12 cellular contexts compared by ENCODE assay signal in the genomic region with DNA sequence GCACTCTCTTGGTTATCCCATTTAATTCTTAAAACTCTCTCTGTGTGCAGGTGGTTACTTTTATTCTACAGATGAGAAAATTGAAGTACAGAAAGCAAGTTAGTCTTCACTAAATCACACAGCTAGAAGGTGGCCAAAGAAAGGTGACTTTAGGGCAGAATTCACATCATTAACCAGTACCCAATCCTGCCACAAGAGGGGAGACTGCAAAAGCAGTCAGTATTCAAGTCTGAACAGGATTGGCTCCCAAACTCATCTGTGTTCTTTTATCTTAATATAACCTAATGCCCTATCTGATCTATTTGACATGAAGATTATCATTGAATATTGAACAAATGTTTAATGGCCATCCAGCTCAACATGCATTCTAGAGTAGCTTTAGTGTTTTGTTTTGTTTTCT.
DNase-seq lines count a peak whose midpoint lies in the region; ATAC-seq, FAIRE-seq and TF ChIP-seq lines count a peak whose summit lies in the region.
"Had no signal": no experiment of that assay in that cellular context is flagged by ENCODE, and none has a peak within 500 bp of the region (broad histone marks: within the 10 kb centered on the region; RNA-seq: fewer than 3 reads in every experiment).

No MANE protein-coding gene starts in this region.

- H3K4me3 Mint-ChIP-seq in type B pancreatic cell, result no peak overlapping the region
- no peak overlapping the region for H3K4me3 Mint-ChIP-seq in naive thymus-derived CD4-positive, alpha-beta T cell
- H3K4me3 Mint-ChIP-seq: B cell had no signal

- no peak overlapping the region for H2AFZ ChIP-seq in HepG2 (ENCODE audit: low read length)

- no peak for FAIRE-seq in HepG2 (lab: Jason Lieb, UNC)
- FAIRE-seq: endothelial cell of umbilical vein had no signal

- no peaks in the 10 kb centered on the region for H3K36me3 Mint-ChIP-seq in type B pancreatic cell
- no peaks in the 10 kb centered on the region for H3K36me3 Mint-ChIP-seq in naive thymus-derived CD4-positive, alpha-beta T cell

- no peaks in the 10 kb centered on the region for H3K27me3 ChIP-seq in liver (ENCODE audit: control insufficient read depth in 4 of 4, insufficient read depth in 4 of 4, low read length in 3 of 4)
- no peaks in the 10 kb centered on the region for H3K27me3 ChIP-seq in HepG2 (ENCODE audit: control insufficient read depth in 1 of 2, insufficient read depth in 2 of 2, low read length in 2 of 2)
- H3K27me3 ChIP-seq in naive thymus-derived CD4-positive, alpha-beta T cell (ENCODE audit: control insufficient read depth in 2 of 2, insufficient read depth in 2 of 2, low read length in 2 of 2), result no peaks in the 10 kb centered on the region

- H3K9me3 ChIP-seq in liver (ENCODE audit: control insufficient read depth in 4 of 4, low read length in 3 of 4), result no peaks in the 10 kb centered on the region
- no peaks in the 10 kb centered on the region for H3K9me3 ChIP-seq in HepG2 (ENCODE audit: low read length)
- no peaks in the 10 kb centered on the region for H3K9me3 ChIP-seq in naive thymus-derived CD4-positive, alpha-beta T cell (ENCODE audit: control insufficient read depth in 2 of 3, low read length in 3 of 3)

- H3K27ac ChIP-seq in liver (ENCODE audit: low read depth in 1 of 2, low read length in 2 of 2), result no peak overlapping the region
- no peak overlapping the region for H3K27ac ChIP-seq in HepG2 (ENCODE audit: extremely low read length, insufficient read depth, low read length)
- H3K27ac ChIP-seq in naive thymus-derived CD4-positive, alpha-beta T cell (ENCODE audit: low read depth, low read length), result no peak overlapping the region

- no peaks in the 10 kb centered on the region for H3K27me3 Mint-ChIP-seq in type B pancreatic cell
- no peaks in the 10 kb centered on the region for H3K27me3 Mint-ChIP-seq in naive thymus-derived CD4-positive, alpha-beta T cell
- H3K27me3 Mint-ChIP-seq: B cell had no signal

- no peak for DNase-seq in HepG2 (ENCODE audit: low spot score)
- peak; percentile 21 to 32 for DNase-seq in cardiac fibroblast (ENCODE audit: low read depth in 2 of 2)
- no peak for DNase-seq in type B pancreatic cell (ENCODE audit: extremely low spot score, unreplicated experiment)
- no peak for DNase-seq in activated naive CD4-positive, alpha-beta T cell treated with anti-CD3 and anti-CD28 coated beads, Interleukin-2, amount 50 U/mL, for 16 hours
- DNase-seq in naive thymus-derived CD4-positive, alpha-beta T cell, result no peak
- no peak for DNase-seq in pons (ENCODE audit: low spot score)
- DNase-seq: NCI-H345; stimulated activated naive CD4-positive, alpha-beta T cell had no signal

- H3K4me1 ChIP-seq in liver (ENCODE audit: control insufficient read depth in 4 of 4, insufficient read depth in 4 of 4, low read length in 3 of 4) (no peaks in the 10 kb centered on the region), HepG2 (ENCODE audit: insufficient read depth, low read length) (no peaks in the 10 kb centered on the region)
- no peaks in the 10 kb centered on the region for H3K4me1 ChIP-seq in naive thymus-derived CD4-positive, alpha-beta T cell (ENCODE audit: control insufficient read depth in 2 of 2, insufficient read depth in 2 of 2, low read length in 2 of 2)

- H4K20me1 ChIP-seq in HepG2 (ENCODE audit: insufficient read depth, low read length), result no peaks in the 10 kb centered on the region

- in situ Hi-C loops in HepG2 (cut with HindIII; ENCODE audit: extremely low pct_ligation_motif_present, low pct_unique_long_range_greater_than_20kb), result no loop called here

- H3K4me1 Mint-ChIP-seq in type B pancreatic cell (ENCODE audit: unreplicated experiment), result no peaks in the 10 kb centered on the region
- H3K4me1 Mint-ChIP-seq in naive thymus-derived CD4-positive, alpha-beta T cell, result no peaks in the 10 kb centered on the region
- H3K4me1 Mint-ChIP-seq: B cell had no signal

- H3K9ac ChIP-seq in liver (ENCODE audit: low read depth in 1 of 2, low read length in 2 of 2), result no peak overlapping the region
- no peak overlapping the region for H3K9ac ChIP-seq in HepG2 (ENCODE audit: insufficient read depth, low read depth, low read length)

- no peaks in the 10 kb centered on the region for H3K79me2 ChIP-seq in HepG2 (ENCODE audit: insufficient read depth, low read length)

- TF ChIP-seq RAD21 in liver (IDR thresholded peaks at IDR 0.05), result peak; percentile 42 to 81
- TF ChIP-seq RAD21 in HepG2 (CRISPR knock-in tag; IDR thresholded peaks at IDR 0.05), result no peak

- POLR2A ChIA-PET in HepG2 (lab: Yijun Ruan, JAX), result no interaction called here
- POLR2A ChIA-PET in naive thymus-derived CD4-positive, alpha-beta T cell (lab: Charles Lee), result no interaction called here

- TF ChIP-seq EP300 in HepG2 (IDR thresholded peaks at IDR 0.05; ENCODE audit: low read depth in 2 of 2, low read length in 2 of 2), result no peak
- TF ChIP-seq EP300 in HepG2 (CRISPR knock-in tag; IDR thresholded peaks at IDR 0.05; ENCODE audit: borderline replicate concordance), result no peak

- H3K9me3 Mint-ChIP-seq in type B pancreatic cell, result no peaks in the 10 kb centered on the region
- H3K9me3 Mint-ChIP-seq in naive thymus-derived CD4-positive, alpha-beta T cell, result peaks cover 0 to 6% (median 0%) of the 10 kb centered on the region in 11 donors

- peak; percentile 35 for TF ChIP-seq CTCF in liver (IDR thresholded peaks at IDR 0.05; ENCODE audit: low read depth, low read length, missing input control)
- no peak for TF ChIP-seq CTCF in HepG2 (CRISPR knock-in tag; IDR thresholded peaks at IDR 0.05)
- peak; percentile 33 for TF ChIP-seq CTCF in cardiac fibroblast (IDR thresholded peaks at IDR 0.05; ENCODE audit: low read depth, low read length)
- peak; percentile 64 for TF ChIP-seq CTCF in type B pancreatic cell (conservative IDR thresholded peaks at IDR 0.05)

- no peak overlapping the region for H3K27ac Mint-ChIP-seq in type B pancreatic cell
- H3K27ac Mint-ChIP-seq in naive thymus-derived CD4-positive, alpha-beta T cell, result no peak overlapping the region
- H3K27ac Mint-ChIP-seq: B cell had no signal

- no peak for TF ChIP-seq POLR2A in HepG2 (IDR thresholded peaks at IDR 0.05; ENCODE audit: insufficient read depth in 1 of 2, low read depth in 2 of 2, low read length in 2 of 2)

- CTCF ChIA-PET in HepG2 (lab: Yijun Ruan, JAX; ENCODE audit: low intra/inter-chr PET ratio, low total read pairs), result no interaction called here
- CTCF ChIA-PET in naive thymus-derived CD4-positive, alpha-beta T cell (lab: Charles Lee), result no interaction called here

- intact Hi-C loops in HepG2 (cut with micrococcal nuclease; ENCODE audit: unreplicated experiment), result no loop called here
- intact Hi-C loops in naive thymus-derived CD4-positive, alpha-beta T cell (cut with micrococcal nuclease), result no loop called here

- H3K36me3 ChIP-seq in liver (ENCODE audit: control insufficient read depth in 4 of 4, insufficient read depth in 3 of 4, low read depth in 1 of 4, low read length in 3 of 4), result no peaks in the 10 kb centered on the region
- no peaks in the 10 kb centered on the region for H3K36me3 ChIP-seq in HepG2 (replicated peaks in 1 of 2; ENCODE audit: control insufficient read depth in 1 of 2, insufficient read depth in 2 of 2, low read length in 2 of 2)
- no peaks in the 10 kb centered on the region for H3K36me3 ChIP-seq in naive thymus-derived CD4-positive, alpha-beta T cell (ENCODE audit: control insufficient read depth in 2 of 3, insufficient read depth in 3 of 3, low read length in 3 of 3)

- no peak for ATAC-seq in HepG2
- peak; percentile 92 for ATAC-seq in HG03354 (IDR thresholded peaks at IDR 0.05; ENCODE audit: poor library complexity, severe bottlenecking, unreplicated experiment)
- no peak for ATAC-seq in naive thymus-derived CD4-positive, alpha-beta T cell

- no peak overlapping the region for H3K4me2 ChIP-seq in HepG2 (ENCODE audit: low read depth, low read length)

- BruUV-seq in HepG2 (replicated peaks; lab: Mats Ljungman, UMichigan), result no TSS peak

- H3K4me3 ChIP-seq in liver (ENCODE audit: low read depth in 1 of 3, low read length in 3 of 3), result no peak overlapping the region
- H3K4me3 ChIP-seq in HepG2 (replicated peaks in 1 of 3; ENCODE audit: insufficient read depth in 1 of 3, low read depth in 2 of 3, low read length in 3 of 3), result no peak overlapping the region
- no peak overlapping the region for H3K4me3 ChIP-seq in cardiac fibroblast (replicated peaks in 1 of 2; ENCODE audit: low read depth in 2 of 2, low read length in 2 of 2)
- H3K4me3 ChIP-seq in naive thymus-derived CD4-positive, alpha-beta T cell (ENCODE audit: low read length), result no peak overlapping the region

TF ChIP-seq in liver, 16 proteins besides CTCF, POLR2A, EP300 and RAD21:
- TF ChIP-seq RXRA (IDR thresholded peaks at IDR 0.05) (peak in 1 of 2 donors; percentile 33), TAF1 (conservative IDR thresholded peaks at IDR 0.05) (no peak)
- TF ChIP-seq, protein P1, sequence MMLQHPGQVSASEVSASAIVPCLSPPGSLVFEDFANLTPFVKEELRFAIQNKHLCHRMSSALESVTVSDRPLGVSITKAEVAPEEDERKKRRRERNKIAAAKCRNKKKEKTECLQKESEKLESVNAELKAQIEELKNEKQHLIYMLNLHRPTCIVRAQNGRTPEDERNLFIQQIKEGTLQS (IDR thresholded peaks at IDR 0.05), result no peak

TF ChIP-seq in HepG2, 621 proteins besides CTCF, POLR2A, EP300 and RAD21 (continues in another document):
- TF ChIP-seq, protein P2, sequence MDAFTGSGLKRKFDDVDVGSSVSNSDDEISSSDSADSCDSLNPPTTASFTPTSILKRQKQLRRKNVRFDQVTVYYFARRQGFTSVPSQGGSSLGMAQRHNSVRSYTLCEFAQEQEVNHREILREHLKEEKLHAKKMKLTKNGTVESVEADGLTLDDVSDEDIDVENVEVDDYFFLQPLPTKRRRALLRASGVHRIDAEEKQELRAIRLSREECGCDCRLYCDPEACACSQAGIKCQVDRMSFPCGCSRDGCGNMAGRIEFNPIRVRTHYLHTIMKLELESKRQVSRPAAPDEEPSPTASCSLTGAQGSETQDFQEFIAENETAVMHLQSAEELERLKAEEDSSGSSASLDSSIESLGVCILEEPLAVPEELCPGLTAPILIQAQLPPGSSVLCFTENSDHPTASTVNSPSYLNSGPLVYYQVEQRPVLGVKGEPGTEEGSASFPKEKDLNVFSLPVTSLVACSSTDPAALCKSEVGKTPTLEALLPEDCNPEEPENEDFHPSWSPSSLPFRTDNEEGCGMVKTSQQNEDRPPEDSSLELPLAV (CRISPR knock-in tag; conservative IDR thresholded peaks at IDR 0.05; ENCODE audit: low read depth), result no peak
- TF ChIP-seq ZNF672 (CRISPR knock-in tag; IDR thresholded peaks at IDR 0.05), result no peak
- TF ChIP-seq POGZ (CRISPR knock-in tag; IDR thresholded peaks at IDR 0.05), result no peak
- TF ChIP-seq IKZF1 (IDR thresholded peaks at IDR 0.05), result no peak
- no peak for TF ChIP-seq ZSCAN30 (CRISPR knock-in tag; IDR thresholded peaks at IDR 0.05)
- TF ChIP-seq CENPT (CRISPR knock-in tag; IDR thresholded peaks at IDR 0.05; ENCODE audit: low read depth), result no peak
- TF ChIP-seq GTF3A (CRISPR knock-in tag; conservative IDR thresholded peaks at IDR 0.05), result no peak

Comparison
In these comparisons a context has a peak if more than half of its experiments do, and no peak if none do; other contexts are left out.
1. DNase-seq: peak in cardiac fibroblast (2 of 2); none in HepG2 (single experiment), type B pancreatic cell (single experiment), activated naive CD4-positive, alpha-beta T cell treated with anti-CD3 and anti-CD28 coated beads, Interleukin-2, amount 50 U/mL, for 16 hours (single experiment), naive thymus-derived CD4-positive, alpha-beta T cell (0 of 9) and pons (single experiment).